8 cellular contexts compared by ENCODE assay signal in the genomic region with DNA sequence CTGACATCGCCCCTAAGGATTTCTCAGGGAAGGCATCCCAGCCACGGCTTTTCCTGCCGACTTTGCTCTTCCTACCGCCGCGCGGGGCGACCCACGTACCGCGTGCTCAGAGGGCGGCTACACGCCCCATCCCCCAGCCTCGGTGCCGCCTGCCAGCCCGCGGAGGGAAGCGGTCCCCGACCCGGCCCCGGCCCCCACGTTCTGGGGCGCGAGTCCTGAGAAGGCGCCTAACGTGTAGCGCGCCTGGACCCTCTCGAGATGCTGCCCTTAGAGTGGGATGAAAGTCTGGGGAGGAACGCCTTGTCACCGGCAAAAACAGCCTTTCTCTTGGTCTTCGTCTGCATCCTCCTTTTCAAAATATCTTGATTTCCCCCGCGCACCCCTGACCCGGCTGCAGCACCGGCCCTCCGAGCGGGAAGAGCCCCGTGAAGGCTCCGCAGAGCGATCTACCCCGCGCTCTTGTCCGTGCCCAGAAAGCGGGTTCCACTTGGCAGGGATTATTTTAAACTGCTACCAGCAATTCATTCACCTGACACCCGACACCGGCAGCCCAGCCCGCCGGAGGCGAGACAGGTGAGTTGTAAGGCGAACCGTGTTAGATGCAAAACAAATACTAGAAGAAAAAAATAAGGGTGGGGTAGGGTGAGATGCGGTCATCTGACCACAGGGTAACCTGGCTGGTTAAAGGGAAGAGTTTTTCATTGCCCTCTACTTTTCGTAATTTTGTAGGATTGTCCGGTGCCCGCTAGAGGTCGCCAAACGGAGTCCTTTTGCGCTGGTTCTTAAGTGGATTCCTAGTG. TPM values are rescaled to one million over a fixed set of nuclear protein-coding genes. Genes with fewer than 3 reads are reported as not detected.
DNase-seq lines count a peak whose midpoint lies in the region; ATAC-seq and TF ChIP-seq lines count a peak whose summit lies in the region.

No MANE protein-coding gene starts in this region.

- H3K36me3 ChIP-seq in ACC112 (ENCODE audit: insufficient read depth, low read length) (no peaks in the 10 kb centered on the region), kidney epithelial cell (ENCODE audit: control insufficient read depth, insufficient read depth, low read length) (no peaks in the 10 kb centered on the region)

- DNase-seq in NCI-H2227 (lab: John Stamatoyannopoulos, UW; ENCODE audit: unreplicated experiment) (peak; percentile 84), cerebellum (ENCODE audit: low spot score) (peak; percentile 54), kidney epithelial cell (ENCODE audit: low read depth) (peak; percentile 51)
- DNase-seq in activated CD4-positive, CD25-positive, alpha-beta regulatory T cell (lab: John Stamatoyannopoulos, UW) = peak; percentile 28 to 56 (median 50)
- DNase-seq in stimulated activated CD4-positive, alpha-beta T cell treated with anti-CD3 and anti-CD28 coated beads, Interleukin-1b, Interleukin-23, amount 100 ng/mL, for 1 hour (ENCODE audit: low read depth in 2 of 2) = peak; percentile 32 to 58

- peaks cover 28% of the 10 kb centered on the region for H3K27me3 ChIP-seq in ACC112 (ENCODE audit: insufficient read depth, low read length)
- H3K27me3 ChIP-seq in kidney epithelial cell (ENCODE audit: control insufficient read depth, insufficient read depth, low read length) = peaks cover 19% of the 10 kb centered on the region

- peaks cover 5% of the 10 kb centered on the region for H3K4me1 ChIP-seq in ACC112 (ENCODE audit: control insufficient read depth, insufficient read depth, low read length, unreplicated experiment)

- peak; percentile 58 for ATAC-seq in GM18520 (IDR thresholded peaks at IDR 0.05; ENCODE audit: unreplicated experiment)
- ATAC-seq in HG03196 (IDR thresholded peaks at IDR 0.05; ENCODE audit: unreplicated experiment) = peak; percentile 70

- no peak overlapping the region for H3K27ac ChIP-seq in ACC112 (ENCODE audit: low read depth, low read length)

- no peaks in the 10 kb centered on the region for H3K79me2 ChIP-seq in ACC112 (ENCODE audit: control insufficient read depth, insufficient read depth, low read length, unreplicated experiment)

- H3K4me3 ChIP-seq in ACC112 (ENCODE audit: low read depth, low read length) (peak overlapping the region; percentile 82), kidney epithelial cell (ENCODE audit: low read depth, low read length) (peak overlapping the region; percentile 43)

- H2AFZ ChIP-seq in ACC112 (ENCODE audit: low read length, unreplicated experiment) = peak overlapping the region; percentile 83

- TF ChIP-seq CTCF in kidney epithelial cell (IDR thresholded peaks at IDR 0.05; ENCODE audit: insufficient read depth, low read length, poor library complexity, severe bottlenecking) = peak; percentile 90

RNA-seq across cellular contexts. Expression of gene KCNG3, which starts 0.9 kb away (rescaled TPM):
- 0.27 TPM for total RNA-seq in cerebellum
- total RNA-seq in kidney epithelial cell = 0.55 and 0.79 TPM in 2 replicates
